In genomic region chr9:112188884-112189283, GRCh38 we compare ENCODE assay signal across 29 cellular contexts.
"Had no signal": no experiment of that assay in that cellular context is flagged by ENCODE, and none has a peak within 500 bp of the region (broad histone marks: within the 10 kb centered on the region; RNA-seq: fewer than 3 reads in every experiment).

No MANE protein-coding gene starts in this region.

- H3K36me3 Mint-ChIP-seq: naive B cell had no signal

- H3K27me3 ChIP-seq: esophagus muscularis mucosa, foreskin keratinocyte, heart right ventricle, right atrium auricular region, testis, tibial artery had no signal

- H3K9me3 ChIP-seq: esophagus muscularis mucosa, heart right ventricle, prostate gland, right atrium auricular region, testis, tibial artery had no signal

- H3K4me1 ChIP-seq: esophagus muscularis mucosa, prostate gland, testis had no signal

- H3K4me2 ChIP-seq: smooth muscle cell had no signal

- H3K4me3 ChIP-seq: coronary artery, esophagus muscularis mucosa, heart right ventricle, lung, prostate gland, right atrium auricular region, smooth muscle cell, testis, tibial artery had no signal

- H3K36me3 ChIP-seq: esophagus muscularis mucosa, heart right ventricle, prostate gland, right atrium auricular region, tibial artery had no signal

- ATAC-seq: foreskin keratinocyte; heart right ventricle; left lobe of liver; sciatic nerve; stimulated activated memory B cell treated with anti-CD40 and anti-IgM and Interleukin-4, amounts not matched to agents 10 μg/mL and 1 μg/mL and 100 μg/mL, for 72 hours; stimulated activated naive CD8-positive, alpha-beta T cell treated with anti-CD3 and anti-CD28 coated beads, Interleukin-15, Interleukin-2, amounts not matched to agents 100 U/mL and 50 U/mL, for 24 hours had no signal

- H3K9me3 Mint-ChIP-seq: immature natural killer cell; memory B cell; stimulated activated memory B cell treated with anti-CD40 and anti-IgM and Interleukin-4, amounts not matched to agents 10 μg/mL and 1 μg/mL and 100 μg/mL, for 72 hours had no signal

- H3K27ac Mint-ChIP-seq: memory B cell; naive B cell; stimulated activated memory B cell treated with anti-CD40 and anti-IgM and Interleukin-4, amounts not matched to agents 10 μg/mL and 1 μg/mL and 100 μg/mL, for 72 hours; type B pancreatic cell had no signal

- DNase-seq: dermis blood vessel endothelial cell; effector memory CD4-positive, alpha-beta T cell; foreskin keratinocyte; glutamatergic neuron; heart right ventricle; hypothalamus; immature natural killer cell; islet precursor cell; naive B cell; nucleus accumbens; stimulated activated CD4-positive, alpha-beta T cell treated with anti-CD3 and anti-CD28 coated beads, Interleukin-12 subunit alpha, Interleukin-12 subunit beta, amount 100 ng/mL, for 4 hours; stimulated activated CD4-positive, alpha-beta T cell treated with anti-CD3 and anti-CD28 coated beads, Interleukin-1b, Interleukin-23, amount 100 ng/mL, for 48 hours; stimulated activated CD4-positive, alpha-beta T cell treated with anti-CD3 and anti-CD28 coated beads, Interleukin-4, amount 100 ng/mL, for 1 hour; stimulated activated naive CD8-positive, alpha-beta T cell treated with anti-CD3 and anti-CD28 coated beads, Interleukin-15, Interleukin-2, amounts not matched to agents 100 U/mL and 50 U/mL, for 24 hours; substantia nigra; testis; tibial artery had no signal

- H3K27ac ChIP-seq: coronary artery, esophagus muscularis mucosa, foreskin keratinocyte, heart right ventricle, prostate gland, right atrium auricular region, testis, tibial artery had no signal

- H3K4me3 Mint-ChIP-seq: immature natural killer cell; memory B cell; naive B cell; nephron; stimulated activated memory B cell treated with anti-CD40 and anti-IgM and Interleukin-4, amounts not matched to agents 10 μg/mL and 1 μg/mL and 100 μg/mL, for 72 hours; type B pancreatic cell had no signal

- H3K4me1 Mint-ChIP-seq: immature natural killer cell; naive B cell; stimulated activated memory B cell treated with anti-CD40 and anti-IgM and Interleukin-4, amounts not matched to agents 10 μg/mL and 1 μg/mL and 100 μg/mL, for 72 hours had no signal

- H3K27me3 Mint-ChIP-seq: memory B cell; naive B cell; stimulated activated memory B cell treated with anti-CD40 and anti-IgM and Interleukin-4, amounts not matched to agents 10 μg/mL and 1 μg/mL and 100 μg/mL, for 72 hours; type B pancreatic cell had no signal
